In genomic region chr3:14555835-14556234, GRCh38 we compare ENCODE assay signal across 11 cellular contexts. TPM values are rescaled to one million over a fixed set of nuclear protein-coding genes. Genes with fewer than 3 reads are reported as not detected.
A peak's percentile ranks its signal among the peaks of the same experiment; 100 is the strongest.
DNase-seq lines count a peak whose midpoint lies in the region; ATAC-seq and TF ChIP-seq lines count a peak whose summit lies in the region.
"Had no signal": no experiment of that assay in that cellular context is flagged by ENCODE, and none has a peak within 500 bp of the region (broad histone marks: within the 10 kb centered on the region; RNA-seq: fewer than 3 reads in every experiment).

No MANE protein-coding gene starts in this region.

- H3K36me3 ChIP-seq in H7 (replicated peaks; ENCODE audit: control insufficient read depth, insufficient read depth, low read length) = no peaks in the 10 kb centered on the region
- H3K36me3 ChIP-seq in Peyer's patch = no peaks in the 10 kb centered on the region
- H3K36me3 ChIP-seq in neuronal stem cell (replicated peaks in 1 of 2; ENCODE audit: control insufficient read depth in 2 of 2, insufficient read depth in 2 of 2, low read length in 2 of 2) = no peaks in the 10 kb centered on the region

- ATAC-seq in Right ventricle myocardium inferior (peak; percentile 79), GM18861 (IDR thresholded peaks at IDR 0.05; ENCODE audit: unreplicated experiment) (no peak), GM21423 (IDR thresholded peaks at IDR 0.05; ENCODE audit: unreplicated experiment) (no peak)

- no peaks in the 10 kb centered on the region for H3K9me3 Mint-ChIP-seq in chondrocyte (ENCODE audit: low read depth)
- H3K9me3 Mint-ChIP-seq: memory B cell had no signal

- H3K27me3 ChIP-seq in H7 (ENCODE audit: control insufficient read depth, insufficient read depth, low read length) (no peaks in the 10 kb centered on the region), Peyer's patch (no peaks in the 10 kb centered on the region), neuronal stem cell (ENCODE audit: control insufficient read depth in 3 of 3, insufficient read depth in 3 of 3, low read depth in 1 of 3, low read length in 3 of 3) (peaks cover 0 to 66% (median 3%) of the 10 kb centered on the region in 3 experiments)

- no peak overlapping the region for H3K4me3 Mint-ChIP-seq in chondrocyte (ENCODE audit: unreplicated experiment)
- H3K4me3 Mint-ChIP-seq: memory B cell had no signal

- TF ChIP-seq POLR2A in Peyer's patch (IDR thresholded peaks at IDR 0.05) = no peak

- H3K14ac ChIP-seq in neuronal stem cell (ENCODE audit: low read length) = no peak overlapping the region

- H3K27ac ChIP-seq in Peyer's patch (no peak overlapping the region), neuronal stem cell (replicated peaks; ENCODE audit: low read length) (no peak overlapping the region)

- WGBS in neuronal stem cell (ENCODE audit: extremely low coverage in 2 of 2, insufficient read length in 2 of 2, insufficient replicate concordance in 1 of 2), 2 donors = no CpG with 5 or more reads among the region's 22 CpGs

- intact Hi-C loops in Right ventricle myocardium inferior (cut with DNase I) = no loop called here

- H3K4me2 ChIP-seq in neuronal stem cell (ENCODE audit: insufficient read depth, low read length, poor library complexity, severe bottlenecking) = no peak overlapping the region

- H2BK15ac ChIP-seq in neuronal stem cell (ENCODE audit: low read length) = no peak overlapping the region

- TF ChIP-seq CTCF in Peyer's patch (IDR thresholded peaks at IDR 0.05) = no peak
- no peak for TF ChIP-seq CTCF in chondrocyte (IDR thresholded peaks at IDR 0.05)

- H3K4me1 Mint-ChIP-seq in chondrocyte (ENCODE audit: low read depth) = no peaks in the 10 kb centered on the region

- H3K79me1 ChIP-seq in neuronal stem cell (ENCODE audit: low read depth, low read length) = no peaks in the 10 kb centered on the region

- no peak overlapping the region for H3K4ac ChIP-seq in neuronal stem cell (ENCODE audit: low read length)

- no peaks in the 10 kb centered on the region for H3K9me3 ChIP-seq in Peyer's patch
- no peaks in the 10 kb centered on the region for H3K9me3 ChIP-seq in neuronal stem cell (replicated peaks in 1 of 2; ENCODE audit: control insufficient read depth in 2 of 2, insufficient read depth in 1 of 2, low read depth in 1 of 2, low read length in 2 of 2)

- H3K4me1 ChIP-seq in Peyer's patch (no peaks in the 10 kb centered on the region), neuronal stem cell (ENCODE audit: control insufficient read depth in 2 of 2, insufficient read depth in 1 of 2, low read depth in 1 of 2, low read length in 2 of 2) (peaks cover 0 to 9% of the 10 kb centered on the region in 2 donors)

- H4K91ac ChIP-seq in neuronal stem cell (ENCODE audit: low read depth, low read length, poor library complexity) = no peak overlapping the region

- no peak overlapping the region for H2BK5ac ChIP-seq in neuronal stem cell (ENCODE audit: low read length)

- H3K4me3 ChIP-seq in H7 (ENCODE audit: insufficient read depth, low read depth, low read length) = no peak overlapping the region
- H3K4me3 ChIP-seq in Peyer's patch = no peak overlapping the region
- H3K4me3 ChIP-seq in neuronal stem cell (ENCODE audit: low read length in 2 of 2) = no peak overlapping the region

- H2BK12ac ChIP-seq in neuronal stem cell (ENCODE audit: low read length) = no peak overlapping the region

- no peak overlapping the region for H2AK5ac ChIP-seq in neuronal stem cell (ENCODE audit: low read depth, low read length)

- no peaks in the 10 kb centered on the region for H3K36me3 Mint-ChIP-seq in chondrocyte (ENCODE audit: low read depth)
- H3K36me3 Mint-ChIP-seq: memory B cell had no signal

- H3K27me3 Mint-ChIP-seq in chondrocyte (ENCODE audit: low read depth) = peaks cover 22% of the 10 kb centered on the region

- H3K23ac ChIP-seq in neuronal stem cell (ENCODE audit: low read depth, low read length, poor library complexity) = peak overlapping the region; percentile 51

- H4K8ac ChIP-seq in neuronal stem cell (ENCODE audit: low read depth, low read length) = no peak overlapping the region

- peak overlapping the region; percentile 77 for H3K18ac ChIP-seq in neuronal stem cell (ENCODE audit: low read length)

- H2AFZ ChIP-seq in neuronal stem cell (ENCODE audit: low read length) = no peak overlapping the region

- peak overlapping the region; percentile 26 for H3K9ac ChIP-seq in neuronal stem cell (ENCODE audit: low read depth, low read length, poor library complexity)

- H2BK120ac ChIP-seq in neuronal stem cell (ENCODE audit: low read depth, low read length) = no peak overlapping the region

- no peak overlapping the region for H3K27ac Mint-ChIP-seq in chondrocyte (ENCODE audit: unreplicated experiment)
- H3K27ac Mint-ChIP-seq: memory B cell had no signal

- DNase-seq in H7 (peak; percentile 81), Peyer's patch (peak in 2 of 3 donors; percentile 58 to 70), Right ventricle myocardium inferior (ENCODE audit: missing footprints) (no peak), neuronal stem cell (ENCODE audit: low spot score) (no peak), chondrocyte (ENCODE audit: low spot score) (no peak)
- DNase-seq: cortex of kidney, foreskin fibroblast, retina had no signal

RNA-seq across cellular contexts. Expression of gene GRIP2, which starts 15.7 kb away (rescaled TPM):
- total RNA-seq in H7 (2014; rRNA removed; shearing (Covaris generic)) = 2.2 and 2.9 TPM in 2 replicates
- 10 to 100 TPM in 1 of 4 donors, 1 to 10 TPM in 1, under 1 TPM in 1, not detected in 1; 0.80 to 12.4 (median 1.4) TPM for total RNA-seq in Peyer's patch
- 39.3 TPM for total RNA-seq in Right ventricle myocardium inferior
- polyA plus RNA-seq in neuronal stem cell (2013, experiment 1 of 2) = 0.77 TPM
- 0.62 TPM for polyA plus RNA-seq in neuronal stem cell (2013, experiment 2 of 2)
- 0.20 to 0.63 TPM in 2 of 3 replicates, not detected in the other for total RNA-seq in chondrocyte

Comparison
In these comparisons a context has a peak if more than half of its experiments do, and no peak if none do; other contexts are left out.
1. DNase-seq: peak in H7 (single experiment) and Peyer's patch (2 of 3); none in Right ventricle myocardium inferior (single experiment), neuronal stem cell (single experiment) and chondrocyte (single experiment).